Comparison of ENCODE assay signal across 9 cellular contexts in genomic region chr5:170184007-170184687, GRCh38. TPM values are rescaled to one million over a fixed set of nuclear protein-coding genes. Genes with fewer than 3 reads are reported as not detected.
A peak's percentile ranks its signal among the peaks of the same experiment; 100 is the strongest.
DNase-seq lines count a peak whose midpoint lies in the region; ATAC-seq and TF ChIP-seq lines count a peak whose summit lies in the region.
"Had no signal": no experiment of that assay in that cellular context is flagged by ENCODE, and none has a peak within 500 bp of the region (broad histone marks: within the 10 kb centered on the region; RNA-seq: fewer than 3 reads in every experiment).

No MANE protein-coding gene starts in this region.

- H3K36me3 ChIP-seq in DND-41 (ENCODE audit: insufficient read depth, low read length) (no peaks in the 10 kb centered on the region), breast epithelium (no peaks in the 10 kb centered on the region)

- H4K20me1 ChIP-seq in DND-41 (ENCODE audit: insufficient read depth, low read length): no peaks in the 10 kb centered on the region

- no peak for TF ChIP-seq POLR2A in breast epithelium (IDR thresholded peaks at IDR 0.05)

- no peaks in the 10 kb centered on the region for H3K9me3 ChIP-seq in DND-41 (ENCODE audit: insufficient read depth, low read length, severe bottlenecking)
- no peaks in the 10 kb centered on the region for H3K9me3 ChIP-seq in breast epithelium

- H3K79me2 ChIP-seq in DND-41 (ENCODE audit: insufficient read depth, low read length): no peaks in the 10 kb centered on the region

- ATAC-seq in DND-41 (ENCODE audit: insufficient read depth, low read depth): peak; percentile 92
- ATAC-seq in GM21381 (IDR thresholded peaks at IDR 0.05; ENCODE audit: unreplicated experiment): peak; percentile 78

- H3K4me2 ChIP-seq in DND-41 (ENCODE audit: insufficient read depth, low read length): no peak overlapping the region

- H3K9ac ChIP-seq in DND-41 (ENCODE audit: low read depth, low read length): no peak overlapping the region

- intact Hi-C loops in breast epithelium (cut with DNase I; ENCODE audit: low total_unique reads): no loop called here

- no peak overlapping the region for H3K4me3 ChIP-seq in DND-41 (ENCODE audit: low read depth in 1 of 2, low read length in 2 of 2)
- no peak overlapping the region for H3K4me3 ChIP-seq in Jurkat, Clone E6-1 (ENCODE audit: low read length)
- H3K4me3 ChIP-seq in breast epithelium: no peak overlapping the region

- H3K27ac ChIP-seq in DND-41 (ENCODE audit: low read length): no peak overlapping the region
- no peak overlapping the region for H3K27ac ChIP-seq in breast epithelium

- no peaks in the 10 kb centered on the region for H3K27me3 ChIP-seq in DND-41 (ENCODE audit: insufficient read depth, low read length, poor library complexity)
- H3K27me3 ChIP-seq in breast epithelium: no peaks in the 10 kb centered on the region

- H2AFZ ChIP-seq in DND-41 (ENCODE audit: low read depth, low read length): 0 out of 2 replicates have a peak overlapping the region, but pooled peaks have one; percentile 17

- no peaks in the 10 kb centered on the region for H3K4me1 ChIP-seq in DND-41 (ENCODE audit: insufficient read depth, low read length)
- no peaks in the 10 kb centered on the region for H3K4me1 ChIP-seq in breast epithelium

- peak; percentile 91 for TF ChIP-seq CTCF in DND-41 (IDR thresholded peaks at IDR 0.05; ENCODE audit: borderline replicate concordance, extremely low read depth, low read length, poor library complexity, severe bottlenecking)
- TF ChIP-seq CTCF in breast epithelium (IDR thresholded peaks at IDR 0.05): peak; percentile 47 to 77 (median 66)

- DNase-seq in DND-41 (peak; percentile 66), SW480 (ENCODE audit: low spot score) (peak; percentile 59), breast epithelium (ENCODE audit: low spot score in 2 of 2) (peak; percentile 54 to 65), iris pigment epithelial cell (ENCODE audit: low read depth) (peak; percentile 40), NCI-H2081 treated with DMSO at 0.1 percent for 48 hours (lab: John Stamatoyannopoulos, UW) (no peak)
- peak; percentile 25 for DNase-seq in Jurkat, Clone E6-1 (ENCODE audit: low read depth, low spot score)
- DNase-seq in stimulated activated CD4-positive, alpha-beta T cell treated with anti-CD3 and anti-CD28 coated beads, Interleukin-1b, Interleukin-23, amount 100 ng/mL, for 48 hours: peak; percentile 40

RNA-seq across cellular contexts. Expression of gene C5orf58, which starts 48.6 kb away (rescaled TPM):
- polyA plus RNA-seq in Jurkat, Clone E6-1 (2012; ENCODE audit: insufficient read depth, insufficient read length): 1.6 TPM
- total RNA-seq in breast epithelium: under 1 TPM in 2 of 3 donors, not detected in 1; 0.15 to 0.80 TPM
- total RNA-seq: activated CD8-positive, alpha-beta memory T cell treated with anti-CD3 and anti-CD28 coated beads for 36 hours had no signal
